Comparison of ENCODE assay signal across 31 cellular contexts in the genomic region with DNA sequence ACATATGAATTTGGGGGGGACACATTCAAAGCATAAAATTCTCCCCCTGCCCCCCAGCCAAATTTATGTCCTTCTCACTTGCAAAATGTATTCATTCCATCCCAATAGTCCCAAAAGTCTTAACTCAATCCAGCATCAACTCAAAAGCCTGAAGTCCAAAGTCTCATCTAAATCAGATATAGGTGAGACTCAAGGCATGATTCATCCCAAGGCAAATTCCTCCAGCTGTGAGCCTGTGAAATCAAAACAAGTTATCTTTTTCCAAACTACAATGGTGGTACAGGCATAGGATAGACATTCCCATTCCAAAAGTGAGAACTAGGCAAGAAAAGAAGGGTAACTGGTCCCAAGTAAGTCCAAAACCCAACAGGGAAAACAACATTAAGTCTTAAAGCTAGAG.
"Had no signal": no experiment of that assay in that cellular context is flagged by ENCODE, and none has a peak within 500 bp of the region (broad histone marks: within the 10 kb centered on the region; RNA-seq: fewer than 3 reads in every experiment).

No MANE protein-coding gene starts in this region.

- H3K4me3 ChIP-seq: ascending aorta, cardiac muscle cell had no signal

- DNase-seq: activated B cell treated with CpG ODN at 0.5 μM for 24 hours; activated CD4-positive, alpha-beta memory T cell treated with anti-CD3 and anti-CD28 coated beads, Interleukin-2, amount 10 ng/mL, durations not matched to agents 7 days and 5 days; activated CD4-positive, alpha-beta T cell treated with anti-CD3 and anti-CD28 coated beads for 36 hours; activated CD4-positive, alpha-beta T cell treated with anti-CD3 and anti-CD28 coated beads for 48 hours; activated CD4-positive, alpha-beta T cell treated with anti-CD3 and anti-CD28 coated beads, Interleukin-2, amount 10 ng/mL, durations not matched to agents 7 days and 5 days; activated CD4-positive, alpha-beta T cell treated with anti-CD3 and anti-CD28 coated beads, Interleukin-2, amount 50 U/mL, for 48 hours; activated CD4-positive, CD25-positive, alpha-beta regulatory T cell treated with anti-CD3 and anti-CD28 coated beads, Interleukin-2, amount 50 U/mL, for 72 hours; activated CD8-positive, alpha-beta memory T cell treated with anti-CD3 and anti-CD28 coated beads for 24 hours; activated CD8-positive, alpha-beta memory T cell treated with anti-CD3 and anti-CD28 coated beads, Interleukin-2, amount 10 ng/mL, durations not matched to agents 7 days and 5 days; activated CD8-positive, alpha-beta memory T cell treated with anti-CD3 and anti-CD28 coated beads, Interleukin-2, amount 50 U/mL, for 48 hours; activated CD8-positive, alpha-beta T cell treated with anti-CD3 and anti-CD28 coated beads, Interleukin-2, amount 10 ng/mL, durations not matched to agents 7 days and 5 days; activated effector memory CD4-positive, alpha-beta T cell treated with Interleukin-2 at 50 U/mL for 16 hours; activated gamma-delta T cell; activated naive CD4-positive, alpha-beta T cell treated with anti-CD3 and anti-CD28 coated beads, Interleukin-2, amount 10 ng/mL, durations not matched to agents 7 days and 5 days; activated naive CD4-positive, alpha-beta T cell treated with Interleukin-2 at 50 U/mL for 16 hours; activated naive CD8-positive, alpha-beta T cell treated with anti-CD3 and anti-CD28 coated beads, Interleukin-2, amount 10 ng/mL, durations not matched to agents 7 days and 5 days; activated naive CD8-positive, alpha-beta T cell treated with anti-CD3 and anti-CD28 coated beads, Interleukin-2, amount 50 U/mL, for 24 hours; activated T-cell treated with anti-CD3 and anti-CD28 coated beads, Interleukin-2, amount 50 U/mL, for 24 hours; activated T-cell treated with anti-CD3 and anti-CD28 coated beads, Interleukin-2, amount 50 U/mL, for 48 hours; amygdala; anterior cingulate cortex; caudate nucleus; cerebellar nuclear complex; T-helper 1 cell; T-helper 2 cell; T-helper 9 cell had no signal

- H3K27ac ChIP-seq: ascending aorta, cardiac muscle cell, VCaP had no signal

- H3K9me3 ChIP-seq: ascending aorta had no signal

- ATAC-seq: activated CD4-positive, alpha-beta T cell treated with anti-CD3 and anti-CD28 coated beads for 36 hours; activated CD8-positive, alpha-beta memory T cell treated with anti-CD3 and anti-CD28 coated beads, Interleukin-2, amount 10 ng/mL, durations not matched to agents 7 days and 5 days; activated CD8-positive, alpha-beta T cell treated with anti-CD3 and anti-CD28 coated beads, Interleukin-2, amount 10 ng/mL, durations not matched to agents 7 days and 5 days; activated naive CD8-positive, alpha-beta T cell treated with anti-CD3 and anti-CD28 coated beads, Interleukin-2, amount 50 U/mL, for 24 hours had no signal

- H3K36me3 ChIP-seq: ascending aorta, cardiac muscle cell had no signal

- FAIRE-seq: bronchial epithelial cell, TTC549 had no signal

- H3K27me3 ChIP-seq: ascending aorta, cardiac muscle cell had no signal

- H3K4me1 ChIP-seq: ascending aorta had no signal
